9 cellular contexts compared by ENCODE assay signal in the genomic region with DNA sequence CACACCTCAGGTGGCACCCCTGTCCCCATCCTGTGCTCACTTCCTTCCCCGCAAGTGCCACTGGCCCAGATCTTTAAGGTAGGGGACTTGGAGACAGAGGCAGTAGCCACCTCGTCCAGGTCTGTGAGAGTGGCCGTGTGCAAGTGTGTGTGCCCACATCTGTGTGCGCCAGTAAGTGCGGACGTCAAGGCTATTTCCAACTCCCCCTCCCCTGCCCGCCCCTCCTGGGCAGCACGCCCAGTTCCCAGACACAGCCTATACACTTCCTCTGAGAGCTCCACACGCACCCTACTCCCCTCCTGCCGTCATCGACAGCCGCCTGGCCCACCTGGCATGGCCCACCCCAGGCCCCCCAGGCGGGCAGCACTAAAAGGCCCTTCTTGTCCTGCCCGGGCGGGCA. TPM values are rescaled to one million over a fixed set of nuclear protein-coding genes. Genes with fewer than 3 reads are reported as not detected.
DNase-seq lines count a peak whose midpoint lies in the region; ATAC-seq and TF ChIP-seq lines count a peak whose summit lies in the region.
"Not testable (repeated sequence)": the region's sequence is repeated elsewhere in the genome, so short reads cannot be mapped to it uniquely, and the experiment has no call there.
"Had no signal": no experiment of that assay in that cellular context is flagged by ENCODE, and none has a peak within 500 bp of the region (broad histone marks: within the 10 kb centered on the region; RNA-seq: fewer than 3 reads in every experiment).

No MANE protein-coding gene starts in this region.

- not testable (repeated sequence) for H3K9me3 ChIP-seq in esophagus squamous epithelium; heart right ventricle; muscle layer of colon (ENCODE audit: low read length)

- not testable (repeated sequence) for H3K4me3 ChIP-seq in astrocyte of the spinal cord (ENCODE audit: low read depth, low read length)
- H3K4me3 ChIP-seq in esophagus squamous epithelium (peak overlapping the region in 3 of 4 donors; percentile 5 to 43 (median 21)), heart right ventricle (peak overlapping the region in 6 of 10 donors; percentile 11 to 35 (median 18)), muscle layer of colon (ENCODE audit: low read depth in 1 of 2, low read length in 2 of 2) (peak overlapping the region; percentile 49 to 71)

- H3K9me3 Mint-ChIP-seq in stimulated activated naive CD8-positive, alpha-beta T cell treated with anti-CD3 and anti-CD28 coated beads, Interleukin-15, amount 100 ng/mL, for 72 hours = not testable (repeated sequence)

- H3K4me1 ChIP-seq in esophagus squamous epithelium (peaks cover 17 to 63% (median 27%) of the 10 kb centered on the region in 3 donors), heart right ventricle (peaks cover 9 to 66% (median 29%) of the 10 kb centered on the region in 9 donors), muscle layer of colon (ENCODE audit: insufficient read depth, low read length) (peaks cover 49% of the 10 kb centered on the region)

- not testable (repeated sequence) for TF ChIP-seq CTCF in astrocyte of the spinal cord (IDR thresholded peaks at IDR 0.05; ENCODE audit: low read depth, low read length); esophagus squamous epithelium (IDR thresholded peaks at IDR 0.05); heart right ventricle (IDR thresholded peaks at IDR 0.05)

- TF ChIP-seq POLR2A in esophagus squamous epithelium (IDR thresholded peaks at IDR 0.05) = peak in 1 of 4 donors; percentile 30

- intact Hi-C loops in esophagus squamous epithelium (cut with DNase I); heart right ventricle (cut with DNase I): not testable (repeated sequence)

- H3K27me3 ChIP-seq in esophagus squamous epithelium = peaks cover 0 to 24% (median 0%) of the 10 kb centered on the region in 4 donors
- H3K27me3 ChIP-seq in heart right ventricle = peaks cover 0 to 19% (median 3%) of the 10 kb centered on the region in 7 donors
- not testable (repeated sequence) for H3K27me3 ChIP-seq in muscle layer of colon (ENCODE audit: control insufficient read depth in 1 of 2, insufficient read depth in 2 of 2, low read length in 2 of 2)

- DNase-seq in DMS 273 (lab: John Stamatoyannopoulos, UW; ENCODE audit: unreplicated experiment) (peak; percentile 22), NCI-H69 (lab: John Stamatoyannopoulos, UW) (peak; percentile 42), astrocyte of the spinal cord (ENCODE audit: low read depth, low spot score) (peak; percentile 79), heart right ventricle (peak; percentile 79 to 84), ureter (ENCODE audit: low spot score) (peak; percentile 77)
- not testable (repeated sequence) for DNase-seq in esophagus squamous epithelium (lab: John Stamatoyannopoulos, UW); stimulated activated naive CD8-positive, alpha-beta T cell treated with anti-CD3 and anti-CD28 coated beads, Interleukin-15, amount 100 ng/mL, for 72 hours

- H3K27ac Mint-ChIP-seq in stimulated activated naive CD8-positive, alpha-beta T cell treated with anti-CD3 and anti-CD28 coated beads, Interleukin-15, amount 100 ng/mL, for 72 hours = not testable (repeated sequence)

- H3K4me1 Mint-ChIP-seq in stimulated activated naive CD8-positive, alpha-beta T cell treated with anti-CD3 and anti-CD28 coated beads, Interleukin-15, amount 100 ng/mL, for 72 hours = not testable (repeated sequence)

- H3K27me3 Mint-ChIP-seq in stimulated activated naive CD8-positive, alpha-beta T cell treated with anti-CD3 and anti-CD28 coated beads, Interleukin-15, amount 100 ng/mL, for 72 hours = peaks cover 18% of the 10 kb centered on the region

- in situ Hi-C loops in astrocyte of the spinal cord (cut with HindIII; ENCODE audit: low sequenced_read_pairs) = not testable (repeated sequence)

- H3K9ac ChIP-seq in muscle layer of colon (ENCODE audit: low read length) = peak overlapping the region; percentile 95

- peak overlapping the region; percentile 30 to 79 (median 72) for H3K27ac ChIP-seq in esophagus squamous epithelium
- peak overlapping the region; percentile 15 to 82 (median 76) for H3K27ac ChIP-seq in heart right ventricle
- peak overlapping the region; percentile 88 for H3K27ac ChIP-seq in muscle layer of colon (ENCODE audit: low read depth, low read length)

- WGBS in esophagus squamous epithelium, 2 donors = 52 to 76% methylated on average over 5 of the region's 15 CpGs
- WGBS in heart right ventricle, 2 donors = 10 to 16% methylated on average over 13 of the region's 15 CpGs

- peak; percentile 45 to 84 (median 77) for ATAC-seq in heart right ventricle
- ATAC-seq in stimulated activated naive CD8-positive, alpha-beta T cell treated with anti-CD3 and anti-CD28 coated beads, Interleukin-15, amount 100 ng/mL, for 72 hours = peak; percentile 15

- H3K4me3 Mint-ChIP-seq in stimulated activated naive CD8-positive, alpha-beta T cell treated with anti-CD3 and anti-CD28 coated beads, Interleukin-15, amount 100 ng/mL, for 72 hours = not testable (repeated sequence)

- not testable (repeated sequence) for H3K36me3 ChIP-seq in esophagus squamous epithelium; heart right ventricle; muscle layer of colon (ENCODE audit: insufficient read depth, low read length)

RNA-seq across cellular contexts. Expression of a gene that starts 3.2 kb away (rescaled TPM):
- total RNA-seq in esophagus squamous epithelium (10 to 100 TPM in 1 of 4 donors, 1 to 10 TPM in 3; 2.9 to 13.4 (median 4.2) TPM), heart right ventricle (10 to 100 TPM in 8 of 10 donors, 1 to 10 TPM in 2; 7.4 to 19.8 (median 13.0) TPM), ureter (31.0 TPM)
- polyA plus RNA-seq in heart right ventricle = 10 to 100 TPM; 12.1 TPM
- total RNA-seq: Calu3 had no signal
